Comparison of ENCODE assay signal across 32 cellular contexts in the genomic region with DNA sequence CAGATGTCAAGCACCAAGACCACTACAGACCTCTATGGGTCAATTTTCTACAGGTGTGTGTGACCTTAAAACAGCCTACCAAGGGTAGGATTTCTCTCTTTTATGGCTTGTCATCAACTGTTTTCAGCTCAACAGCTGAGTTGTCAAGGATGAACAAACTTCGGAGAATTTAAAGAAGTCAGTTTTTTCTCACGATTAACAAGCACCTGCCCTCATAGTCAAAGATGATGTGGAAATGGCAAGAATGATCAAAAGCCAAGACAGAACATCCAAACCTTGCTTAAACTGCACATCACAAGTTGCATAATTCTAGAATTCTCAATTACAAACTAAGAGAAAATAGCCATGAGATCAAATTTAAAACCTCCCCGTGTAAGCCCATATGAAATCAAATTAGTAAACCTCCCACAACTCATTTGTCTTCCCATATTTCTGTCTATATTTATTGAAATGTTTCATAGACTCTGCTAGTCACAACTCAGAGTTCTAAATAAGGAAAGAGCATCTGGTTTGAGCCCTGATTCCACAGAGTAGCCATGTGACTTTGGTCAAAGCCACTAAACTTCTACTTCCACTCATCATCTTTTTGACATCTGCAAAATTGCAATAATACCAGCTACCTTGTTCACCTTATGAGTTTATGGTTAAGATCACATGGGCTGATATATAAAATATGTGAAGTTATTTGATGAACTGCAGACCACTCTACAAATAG.
"Had no signal": no experiment of that assay in that cellular context is flagged by ENCODE, and none has a peak within 500 bp of the region (broad histone marks: within the 10 kb centered on the region; RNA-seq: fewer than 3 reads in every experiment).

No MANE protein-coding gene starts in this region.

- DNase-seq: naive thymus-derived CD4-positive, alpha-beta T cell; natural killer cell; occipital lobe; ovary; posterior cingulate gyrus; psoas muscle; right cardiac atrium; right lobe of liver; sigmoid colon; spleen; stimulated activated CD4-positive, alpha-beta T cell treated with anti-CD3 and anti-CD28 coated beads, Interleukin-12 subunit alpha, Interleukin-12 subunit beta, amount 100 ng/mL, for 4 hours; stimulated activated CD4-positive, alpha-beta T cell treated with anti-CD3 and anti-CD28 coated beads, Interleukin-1b, Interleukin-23, amount 100 ng/mL, for 48 hours; stimulated activated CD4-positive, alpha-beta T cell treated with anti-CD3 and anti-CD28 coated beads, Interleukin-4, amount 100 ng/mL, for 1 hour; stimulated activated CD4-positive, alpha-beta T cell treated with anti-CD3 and anti-CD28 coated beads, Interleukin-4, amount 100 ng/mL, for 4 hours; stimulated activated CD8-positive, alpha-beta memory T cell treated with anti-CD3 and anti-CD28 coated beads, Interleukin-4, amount 100 ng/mL, for 48 hours; stimulated activated naive CD4-positive, alpha-beta T cell; stimulated activated naive CD8-positive, alpha-beta T cell treated with anti-CD3 and anti-CD28 coated beads, Interleukin-15, amount 100 ng/mL, for 72 hours; stimulated activated naive CD8-positive, alpha-beta T cell treated with anti-CD3 and anti-CD28 coated beads, Interleukin-15, Interleukin-2, amounts not matched to agents 100 U/mL and 50 U/mL, for 24 hours; substantia nigra; testis; tibial artery; transverse colon; upper lobe of right lung; uterus had no signal

- ATAC-seq: naive thymus-derived CD4-positive, alpha-beta T cell; psoas muscle; right cardiac atrium; right lobe of liver; stimulated activated memory B cell treated with anti-CD40 and anti-IgM and Interleukin-4, amounts not matched to agents 10 μg/mL and 1 μg/mL and 100 μg/mL, for 72 hours; stimulated activated naive CD8-positive, alpha-beta T cell treated with anti-CD3 and anti-CD28 coated beads, Interleukin-15, amount 100 ng/mL, for 72 hours; stimulated activated naive CD8-positive, alpha-beta T cell treated with anti-CD3 and anti-CD28 coated beads, Interleukin-15, Interleukin-2, amounts not matched to agents 100 U/mL and 50 U/mL, for 24 hours; upper lobe of right lung had no signal

- H3K4me1 ChIP-seq: parathyroid adenoma, psoas muscle, sigmoid colon, spleen, suprapubic skin, testis, tibial artery, transverse colon, upper lobe of right lung, uterus had no signal

- H3K9me3 Mint-ChIP-seq: nephron; stimulated activated memory B cell treated with anti-CD40 and anti-IgM and Interleukin-4, amounts not matched to agents 10 μg/mL and 1 μg/mL and 100 μg/mL, for 72 hours had no signal

- H3K27me3 ChIP-seq: neural progenitor cell, ovary, right lobe of liver, sigmoid colon, spleen, suprapubic skin, testis, tibial artery, transverse colon, upper lobe of right lung, uterus had no signal

- H3K4me3 Mint-ChIP-seq: naive thymus-derived CD4-positive, alpha-beta T cell; natural killer cell; nephron; neural progenitor cell; stimulated activated memory B cell treated with anti-CD40 and anti-IgM and Interleukin-4, amounts not matched to agents 10 μg/mL and 1 μg/mL and 100 μg/mL, for 72 hours; stimulated activated naive CD8-positive, alpha-beta T cell treated with anti-CD3 and anti-CD28 coated beads, Interleukin-15, amount 100 ng/mL, for 72 hours had no signal

- H3K9ac ChIP-seq: neural progenitor cell, parathyroid adenoma had no signal

- H3K79me2 ChIP-seq: parathyroid adenoma had no signal

- H3K4me2 ChIP-seq: neural progenitor cell, smooth muscle cell had no signal

- H2AFZ ChIP-seq: neural progenitor cell, parathyroid adenoma had no signal

- H3K27me3 Mint-ChIP-seq: progenitor cell of endocrine pancreas; stimulated activated memory B cell treated with anti-CD40 and anti-IgM and Interleukin-4, amounts not matched to agents 10 μg/mL and 1 μg/mL and 100 μg/mL, for 72 hours; stimulated activated naive CD8-positive, alpha-beta T cell treated with anti-CD3 and anti-CD28 coated beads, Interleukin-15, amount 100 ng/mL, for 72 hours had no signal

- H3K27ac ChIP-seq: neural progenitor cell, ovary, parathyroid adenoma, psoas muscle, right lobe of liver, sigmoid colon, skin epidermis, spleen, suprapubic skin, testis, tibial artery, transverse colon, upper lobe of right lung, uterus had no signal

- H3K4me1 Mint-ChIP-seq: naive thymus-derived CD4-positive, alpha-beta T cell; natural killer cell; nephron; stimulated activated memory B cell treated with anti-CD40 and anti-IgM and Interleukin-4, amounts not matched to agents 10 μg/mL and 1 μg/mL and 100 μg/mL, for 72 hours; stimulated activated naive CD8-positive, alpha-beta T cell treated with anti-CD3 and anti-CD28 coated beads, Interleukin-15, amount 100 ng/mL, for 72 hours had no signal

- H3K9me3 ChIP-seq: ovary, psoas muscle, right lobe of liver, sigmoid colon, spleen, suprapubic skin, testis, tibial artery, transverse colon, upper lobe of right lung, uterus had no signal

- H3K4me3 ChIP-seq: neural progenitor cell, ovary, psoas muscle, right lobe of liver, sigmoid colon, skin epidermis, smooth muscle cell, spleen, suprapubic skin, testis, tibial artery, transverse colon, upper lobe of right lung, uterus had no signal

- H3K36me3 Mint-ChIP-seq: naive thymus-derived CD4-positive, alpha-beta T cell; natural killer cell; neural progenitor cell; stimulated activated memory B cell treated with anti-CD40 and anti-IgM and Interleukin-4, amounts not matched to agents 10 μg/mL and 1 μg/mL and 100 μg/mL, for 72 hours had no signal

- H3K27ac Mint-ChIP-seq: naive thymus-derived CD4-positive, alpha-beta T cell; natural killer cell; nephron; neural progenitor cell; progenitor cell of endocrine pancreas; stimulated activated memory B cell treated with anti-CD40 and anti-IgM and Interleukin-4, amounts not matched to agents 10 μg/mL and 1 μg/mL and 100 μg/mL, for 72 hours had no signal

- H3K36me3 ChIP-seq: neural progenitor cell, ovary, right lobe of liver, sigmoid colon, spleen, suprapubic skin, tibial artery, transverse colon, upper lobe of right lung, uterus had no signal
